ENCODE assay signal across 8 cellular contexts in the genomic region with DNA sequence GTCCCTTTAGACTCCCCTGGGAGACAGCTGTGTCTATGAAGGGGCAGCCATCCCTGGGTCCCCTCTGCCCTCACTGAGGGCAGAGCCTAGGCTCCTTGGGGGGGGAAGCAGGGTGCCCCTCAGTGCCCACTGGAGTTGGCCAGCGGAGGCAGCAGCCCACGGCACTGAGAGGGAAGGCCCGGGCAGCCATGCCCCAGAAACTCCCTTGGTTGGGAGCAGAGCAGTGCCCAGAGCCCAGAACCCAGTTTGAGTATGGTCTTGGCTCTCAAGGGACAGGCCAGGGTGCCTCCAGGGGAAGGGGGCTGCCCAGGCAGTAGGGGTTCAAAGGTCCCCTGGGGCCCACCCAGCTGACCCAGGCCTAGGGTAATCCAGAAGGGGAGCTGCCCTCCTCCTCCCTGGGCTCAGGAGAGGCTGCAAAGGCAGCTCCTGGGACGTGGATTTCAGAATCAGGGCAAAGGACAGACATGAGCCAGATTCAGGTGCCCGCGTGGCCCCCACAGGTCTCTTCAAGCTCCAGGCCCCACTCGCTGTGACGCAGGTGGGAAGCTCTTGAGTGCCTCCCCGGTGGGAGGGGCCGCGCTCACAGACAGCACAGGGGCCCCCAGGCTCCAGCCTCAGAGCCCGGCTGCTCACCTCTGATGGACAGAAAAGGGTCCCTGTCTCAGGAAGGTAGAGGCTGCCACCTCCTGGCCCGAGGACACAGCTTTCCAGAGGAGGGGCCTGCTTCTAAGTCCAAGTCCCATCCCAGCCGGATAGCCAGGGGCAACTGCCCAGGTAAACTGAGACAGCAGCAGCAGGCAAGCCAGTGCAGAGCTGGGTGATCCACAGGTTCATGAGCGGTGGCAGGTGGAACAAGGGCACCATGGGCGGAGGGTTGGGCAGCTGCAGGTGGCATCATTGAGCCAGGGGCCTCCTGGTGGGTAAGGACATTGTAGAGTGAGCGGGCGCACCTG.
DNase-seq lines count a peak whose midpoint lies in the region; ATAC-seq and TF ChIP-seq lines count a peak whose summit lies in the region.

No MANE protein-coding gene starts in this region.

- H3K9me3 Mint-ChIP-seq in nephron: no peaks in the 10 kb centered on the region

- H3K27ac Mint-ChIP-seq in nephron: peak overlapping the region in 1 of 3 experiments; percentile 82

- no peak overlapping the region for H3K4me3 Mint-ChIP-seq in nephron

- H3K4me1 Mint-ChIP-seq in nephron: peaks cover 4% of the 10 kb centered on the region

- ATAC-seq in HG03280 (IDR thresholded peaks at IDR 0.05; ENCODE audit: unreplicated experiment): no peak

- TF ChIP-seq CTCF in nephron (IDR thresholded peaks at IDR 0.05; ENCODE audit: unreplicated experiment in 3 of 3): peak; percentile 42 to 61 (median 47)

- DNase-seq in NCI-H748 (lab: John Stamatoyannopoulos, UW; ENCODE audit: unreplicated experiment) (peak; percentile 64), NCI-H748 treated with DMSO at 0.1 percent for 48 hours (lab: John Stamatoyannopoulos, UW) (no peak), NCI-H345 treated with DMSO at 0.1 percent for 48 hours (lab: John Stamatoyannopoulos, UW; ENCODE audit: unreplicated experiment) (peak; percentile 65), cerebellar cortex (ENCODE audit: low spot score) (peak; percentile 10), superior temporal gyrus (ENCODE audit: extremely low spot score) (no peak)
- no peak for DNase-seq in central memory CD4-positive, alpha-beta T cell

- H3K27me3 Mint-ChIP-seq in nephron (ENCODE audit: low read depth): peaks cover 8% of the 10 kb centered on the region

- H3K36me3 Mint-ChIP-seq in nephron (ENCODE audit: low read depth): no peaks in the 10 kb centered on the region

Comparison
In these comparisons a context has a peak if more than half of its experiments do, and no peak if none do; other contexts are left out.
1. DNase-seq: peak in NCI-H748 (single experiment), NCI-H345 treated with DMSO at 0.1 percent for 48 hours (single experiment) and cerebellar cortex (single experiment); none in NCI-H748 treated with DMSO at 0.1 percent for 48 hours (single experiment), central memory CD4-positive, alpha-beta T cell (single experiment) and superior temporal gyrus (single experiment).